1 cellular context compared by ENCODE assay signal in the genomic region with DNA sequence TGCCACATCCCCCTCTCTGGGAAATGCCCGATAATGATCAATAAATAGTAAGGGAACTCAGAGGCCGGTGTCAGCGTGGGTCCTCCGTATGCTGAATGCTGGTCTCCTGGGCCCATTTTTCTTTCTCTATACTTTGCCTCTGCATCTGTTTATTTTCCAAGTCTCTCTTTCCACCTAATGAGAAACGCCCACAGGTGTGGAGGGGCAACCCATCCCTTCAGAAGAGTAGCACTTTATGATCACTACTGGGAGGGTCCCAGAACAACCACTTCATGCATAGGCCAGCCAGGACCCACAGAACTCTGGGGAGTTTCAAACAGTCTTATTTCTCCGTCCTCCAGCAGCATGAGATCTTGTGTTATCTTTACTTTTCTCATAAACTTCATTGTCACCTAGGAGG.
TF ChIP-seq lines count a peak whose summit lies in the region.

No MANE protein-coding gene starts in this region.

TF ChIP-seq in K562, 482 proteins besides CTCF, POLR2A, EP300 and RAD21 (continued from another document):
- TF ChIP-seq, protein P1, sequence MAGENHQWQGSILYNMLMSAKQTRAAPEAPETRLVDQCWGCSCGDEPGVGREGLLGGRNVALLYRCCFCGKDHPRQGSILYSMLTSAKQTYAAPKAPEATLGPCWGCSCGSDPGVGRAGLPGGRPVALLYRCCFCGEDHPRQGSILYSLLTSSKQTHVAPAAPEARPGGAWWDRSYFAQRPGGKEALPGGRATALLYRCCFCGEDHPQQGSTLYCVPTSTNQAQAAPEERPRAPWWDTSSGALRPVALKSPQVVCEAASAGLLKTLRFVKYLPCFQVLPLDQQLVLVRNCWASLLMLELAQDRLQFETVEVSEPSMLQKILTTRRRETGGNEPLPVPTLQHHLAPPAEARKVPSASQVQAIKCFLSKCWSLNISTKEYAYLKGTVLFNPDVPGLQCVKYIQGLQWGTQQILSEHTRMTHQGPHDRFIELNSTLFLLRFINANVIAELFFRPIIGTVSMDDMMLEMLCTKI (IDR thresholded peaks at IDR 0.05; ENCODE audit: partially characterized antibody): no peak
- TF ChIP-seq MNT (conservative IDR thresholded peaks at IDR 0.05): no peak
- no peak for TF ChIP-seq ZNF586 (CRISPR knock-in tag; conservative IDR thresholded peaks at IDR 0.05)
- no peak for TF ChIP-seq JUNB (CRISPR knock-in tag; conservative IDR thresholded peaks at IDR 0.05)
- no peak for TF ChIP-seq ATF7 (IDR thresholded peaks at IDR 0.05)
- TF ChIP-seq CHAMP1 (IDR thresholded peaks at IDR 0.05): no peak
- TF ChIP-seq TAF9B (IDR thresholded peaks at IDR 0.05; ENCODE audit: partially characterized antibody): no peak
- no peak for TF ChIP-seq SMAD1 (IDR thresholded peaks at IDR 0.05; ENCODE audit: low read depth, low read length, partially characterized antibody)
- no peak for TF ChIP-seq SP1 (CRISPR knock-in tag; IDR thresholded peaks at IDR 0.05)
- no peak for TF ChIP-seq STAG1 (CRISPR knock-in tag; IDR thresholded peaks at IDR 0.05; ENCODE audit: borderline replicate concordance)
- no peak for TF ChIP-seq ZNF766 (CRISPR knock-in tag; conservative IDR thresholded peaks at IDR 0.05)
- TF ChIP-seq NR2F6 (CRISPR knock-in tag; IDR thresholded peaks at IDR 0.05): no peak
